ENCODE assay signal across 1 cellular context in the genomic region with DNA sequence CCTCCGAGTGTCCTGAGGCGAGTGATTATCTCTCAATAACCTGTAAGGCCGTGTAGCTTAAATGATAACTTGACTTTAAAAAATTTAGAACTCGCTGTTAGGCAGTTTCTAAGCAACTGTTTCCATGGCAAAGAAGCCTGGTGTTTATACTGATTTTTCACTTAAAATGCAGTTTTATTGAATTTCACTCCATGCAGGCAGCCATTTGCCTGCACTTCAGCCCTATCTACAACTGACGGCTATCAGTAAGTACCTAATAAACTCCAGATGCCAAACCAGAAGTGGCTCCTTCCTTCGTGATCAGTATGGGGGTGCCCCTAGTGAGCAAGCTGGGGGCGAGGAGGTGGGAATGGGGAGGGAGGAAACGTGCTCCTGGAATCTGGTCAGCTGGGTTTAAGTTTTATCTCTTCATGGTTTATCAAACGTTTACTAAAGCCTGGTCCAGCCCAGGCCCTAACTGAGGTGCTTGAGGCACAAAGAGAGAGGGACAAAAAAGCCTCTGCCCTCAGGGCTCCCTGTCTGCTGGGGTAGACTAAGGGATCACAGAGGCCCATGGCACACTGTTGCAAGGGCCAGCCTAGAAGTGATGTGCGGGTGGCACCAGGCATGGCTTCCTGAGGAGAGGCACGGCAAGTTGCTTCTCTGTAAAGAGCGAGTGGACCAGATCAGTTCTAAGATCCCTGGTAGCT.
TF ChIP-seq lines count a peak whose summit lies in the region.

No MANE protein-coding gene starts in this region.

TF ChIP-seq in K562, 482 proteins besides CTCF, POLR2A, EP300 and RAD21:
- TF ChIP-seq NCOR1 (IDR thresholded peaks at IDR 0.05): peak; percentile 56; the same call in 1 of the 2 replicates
- 0 out of 2 replicates have a peak, but pooled peaks have one; percentile 57 for TF ChIP-seq TEAD4 (IDR thresholded peaks at IDR 0.05; ENCODE audit: low read length)
- no peak for TF ChIP-seq TEAD4 (CRISPR knock-in tag; IDR thresholded peaks at IDR 0.05; ENCODE audit: borderline replicate concordance)
- TF ChIP-seq RFX1 (IDR thresholded peaks at IDR 0.05): peak; percentile 74
- TF ChIP-seq ZNF274 (IDR thresholded peaks at IDR 0.05; ENCODE audit: borderline replicate concordance, low read depth, low read length): no peak
- no peak for TF ChIP-seq CHD2 (IDR thresholded peaks at IDR 0.05; ENCODE audit: low read depth, low read length)
- TF ChIP-seq MYNN (IDR thresholded peaks at IDR 0.05): peak; percentile 90
- no peak for TF ChIP-seq MYNN (CRISPR knock-in tag; IDR thresholded peaks at IDR 0.05)
- peak; percentile 43; the same call in 1 of the 2 replicates for TF ChIP-seq MXI1 (IDR thresholded peaks at IDR 0.05; ENCODE audit: low read depth, low read length)
